Comparison of ENCODE assay signal across 8 cellular contexts in genomic region chr12:14239935-14240872, GRCh38.
A peak's percentile ranks its signal among the peaks of the same experiment; 100 is the strongest.
DNase-seq lines count a peak whose midpoint lies in the region; ATAC-seq and TF ChIP-seq lines count a peak whose summit lies in the region.

No MANE protein-coding gene starts in this region.

- no peaks in the 10 kb centered on the region for H3K79me2 ChIP-seq in hepatocyte

- H3K36me3 ChIP-seq in hepatocyte (replicated peaks; ENCODE audit: insufficient read depth, low read depth) = no peaks in the 10 kb centered on the region

- H3K9me3 ChIP-seq in hepatocyte (ENCODE audit: low read depth) = peaks cover 6% of the 10 kb centered on the region

- DNase-seq in SW480 (ENCODE audit: low spot score) (peak; percentile 45), hepatocyte (ENCODE audit: low spot score) (peak; percentile 22), substantia nigra (lab: John Stamatoyannopoulos, UW) (peak in 4 of 49 donors; percentile 3 to 17 (median 9)), SKM-1 (lab: John Stamatoyannopoulos, UW; ENCODE audit: unreplicated experiment) (no peak), DMS 273 (lab: John Stamatoyannopoulos, UW; ENCODE audit: unreplicated experiment) (no peak)

- peak; percentile 35 for ATAC-seq in GM19324 (IDR thresholded peaks at IDR 0.05; ENCODE audit: low FRiP score, unreplicated experiment)
- ATAC-seq in HG03354 (IDR thresholded peaks at IDR 0.05; ENCODE audit: poor library complexity, severe bottlenecking, unreplicated experiment) = peak; percentile 56

- TF ChIP-seq CTCF in C4-2B (conservative IDR thresholded peaks at IDR 0.05) = no peak
- TF ChIP-seq CTCF in hepatocyte (IDR thresholded peaks at IDR 0.05; ENCODE audit: poor library complexity) = no peak

- H3K4me3 ChIP-seq in hepatocyte = no peak overlapping the region

- no peaks in the 10 kb centered on the region for H3K9me2 ChIP-seq in hepatocyte (replicated peaks; ENCODE audit: insufficient read depth)

- peak overlapping the region; percentile 64 for H2AFZ ChIP-seq in hepatocyte

- no peaks in the 10 kb centered on the region for H4K20me1 ChIP-seq in hepatocyte (ENCODE audit: insufficient read depth, poor library complexity, severe bottlenecking)

- H3K27me3 ChIP-seq in hepatocyte = no peaks in the 10 kb centered on the region

- H3K4me1 ChIP-seq in hepatocyte (ENCODE audit: insufficient read depth) = peaks cover 4% of the 10 kb centered on the region

- peak overlapping the region; percentile 6; the same call in 1 of the 2 replicates for H3K27ac ChIP-seq in C4-2B
- peak overlapping the region; percentile 69 for H3K27ac ChIP-seq in hepatocyte
- H3K27ac ChIP-seq in substantia nigra (ENCODE audit: low read depth, low read length, poor library complexity, severe bottlenecking) = peak overlapping the region; percentile 47

- WGBS in hepatocyte (ENCODE audit: low lambda C conversion rate, missing lambda C conversion rate) = 42% methylated on average over 11 of the region's 11 CpGs

- H3K4me2 ChIP-seq in hepatocyte = peak overlapping the region; percentile 51

Comparison
In these comparisons a context has a peak if more than half of its experiments do, and no peak if none do; other contexts are left out.
1. H3K27ac ChIP-seq: peak in every context shown above with its lines; median percentile 69 in hepatocyte; 47 in substantia nigra; 6 in C4-2B.
2. DNase-seq: peak in SW480 (single experiment) and hepatocyte (single experiment); none in SKM-1 (single experiment) and DMS 273 (single experiment).